In genomic region chr7:30563326-30563942, GRCh38 we compare ENCODE assay signal across 12 cellular contexts. TPM values are rescaled to one million over a fixed set of nuclear protein-coding genes. Genes with fewer than 3 reads are reported as not detected.
DNase-seq lines count a peak whose midpoint lies in the region; ATAC-seq and TF ChIP-seq lines count a peak whose summit lies in the region.
"Had no signal": no experiment of that assay in that cellular context is flagged by ENCODE, and none has a peak within 500 bp of the region (broad histone marks: within the 10 kb centered on the region; RNA-seq: fewer than 3 reads in every experiment).

No MANE protein-coding gene starts in this region.

- H3K27ac ChIP-seq in GM23248: no peak overlapping the region
- no peak overlapping the region for H3K27ac ChIP-seq in PC-9
- peak overlapping the region; percentile 77 for H3K27ac ChIP-seq in mammary epithelial cell (ENCODE audit: insufficient read depth, low read depth, low read length)
- H3K27ac ChIP-seq: BLaER1 treated with 17β-estradiol and CSF1 and Interleukin-3, amounts not matched to agents 10 nM and 100 nM had no signal

- H4K20me1 ChIP-seq in GM23248 (ENCODE audit: insufficient read depth): no peaks in the 10 kb centered on the region
- H4K20me1 ChIP-seq in PC-9 (ENCODE audit: insufficient read depth): no peaks in the 10 kb centered on the region
- H4K20me1 ChIP-seq in mammary epithelial cell (ENCODE audit: insufficient read depth, low read length): no peaks in the 10 kb centered on the region
- H4K20me1 ChIP-seq: BLaER1 treated with 17β-estradiol and CSF1 and Interleukin-3, amounts not matched to agents 10 nM and 100 nM had no signal

- H3K4me3 Mint-ChIP-seq in nephron: no peak overlapping the region
- H3K4me3 Mint-ChIP-seq: activated naive CD4-positive, alpha-beta T cell treated with anti-CD3 and anti-CD28 coated beads for 36 hours; H9; stimulated activated effector memory CD8-positive, alpha-beta T cell treated with anti-CD3 and anti-CD28 coated beads, Interleukin-12 subunit alpha, Interleukin-12 subunit beta, amount 100 ng/mL, for 72 hours had no signal

- POLR2A ChIA-PET in PC-9 (lab: Charles Lee; ENCODE audit: unreplicated experiment): interaction anchor here (0.6 to 0.7 kb wide), 3 partner anchors 186 to 628 kb away, joined by 3 to 4 read pairs (median 3); no protein-coding TSS in a partner anchor

- no peaks in the 10 kb centered on the region for H3K27me3 ChIP-seq in GM23248 (replicated peaks; ENCODE audit: insufficient read depth)
- no peaks in the 10 kb centered on the region for H3K27me3 ChIP-seq in PC-9 (ENCODE audit: insufficient read depth, low read depth)
- H3K27me3 ChIP-seq in mammary epithelial cell (ENCODE audit: insufficient read depth, low read length): no peaks in the 10 kb centered on the region
- H3K27me3 ChIP-seq: BLaER1 treated with 17β-estradiol and CSF1 and Interleukin-3, amounts not matched to agents 10 nM and 100 nM had no signal

- H3K4me1 ChIP-seq in GM23248 (ENCODE audit: insufficient read depth) (no peaks in the 10 kb centered on the region), PC-9 (replicated peaks; ENCODE audit: insufficient read depth) (peaks cover 15% of the 10 kb centered on the region), mammary epithelial cell (ENCODE audit: insufficient read depth, low read length) (peaks cover 26% of the 10 kb centered on the region)

- H3K9ac ChIP-seq in GM23248: no peak overlapping the region
- peak overlapping the region; percentile 61 for H3K9ac ChIP-seq in mammary epithelial cell (ENCODE audit: insufficient read depth, low read length)

- H3K9me2 ChIP-seq in GM23248 (ENCODE audit: insufficient read depth): no peaks in the 10 kb centered on the region
- no peaks in the 10 kb centered on the region for H3K9me2 ChIP-seq in PC-9 (ENCODE audit: insufficient read depth)

- dilution Hi-C loops in mammary epithelial cell (cut with HindIII; ENCODE audit: low sequenced_read_pairs): loop anchor here (5.0 kb wide), 1 partner anchor 66 kb away; no protein-coding TSS in a partner anchor

- DNase-seq in GM23248 (peak; percentile 52), PC-9 (peak; percentile 61 to 72), mammary epithelial cell (peak; percentile 93), posterior cingulate gyrus (no peak), NCI-H128 (lab: John Stamatoyannopoulos, UW; ENCODE audit: unreplicated experiment) (no peak), NOMO-1 (lab: John Stamatoyannopoulos, UW; ENCODE audit: unreplicated experiment in 2 of 2) (no peak)

- H2AFZ ChIP-seq in GM23248: no peak overlapping the region
- H2AFZ ChIP-seq in PC-9: no peak overlapping the region
- peak overlapping the region; percentile 74 for H2AFZ ChIP-seq in mammary epithelial cell (ENCODE audit: low read depth, low read length)

- 87 to 89% methylated on average over 18 of the region's 18 CpGs for WGBS in GM23248 (ENCODE audit: low coverage in 1 of 2, low lambda C conversion rate in 2 of 2, missing lambda C conversion rate in 2 of 2), 2 experiments
- 3% methylated on average over 14 of the region's 18 CpGs for WGBS in mammary epithelial cell (ENCODE audit: low coverage, missing lambda C conversion rate)

- ATAC-seq in GM18870 (IDR thresholded peaks at IDR 0.05; ENCODE audit: unreplicated experiment): no peak

- H3K36me3 ChIP-seq in GM23248 (ENCODE audit: low read depth): no peaks in the 10 kb centered on the region; the same call in 1 of the 2 replicates
- no peaks in the 10 kb centered on the region; the same call in 1 of the 2 replicates for H3K36me3 ChIP-seq in PC-9 (ENCODE audit: low read depth)
- H3K36me3 ChIP-seq in mammary epithelial cell (ENCODE audit: insufficient read depth, low read length): no peaks in the 10 kb centered on the region

- no peak overlapping the region for H3K4me2 ChIP-seq in GM23248 (ENCODE audit: unreplicated experiment)
- H3K4me2 ChIP-seq in PC-9: peak overlapping the region; percentile 10; the same call in 1 of the 2 replicates
- H3K4me2 ChIP-seq in mammary epithelial cell (ENCODE audit: insufficient read depth, low read depth, low read length): peak overlapping the region; percentile 84

- H3F3A ChIP-seq in GM23248 (ENCODE audit: insufficient read depth) (no peaks in the 10 kb centered on the region; the same call in 1 of the 2 replicates), PC-9 (ENCODE audit: insufficient read depth, low read depth) (peaks cover 8% of the 10 kb centered on the region; the same call in 1 of the 2 replicates)

- no peaks in the 10 kb centered on the region for H3K79me2 ChIP-seq in GM23248 (ENCODE audit: insufficient read depth)
- H3K79me2 ChIP-seq in PC-9 (ENCODE audit: low read depth): no peaks in the 10 kb centered on the region
- no peaks in the 10 kb centered on the region for H3K79me2 ChIP-seq in mammary epithelial cell (ENCODE audit: insufficient read depth, low read length)

- intact Hi-C loops in PC-9 (cut with micrococcal nuclease; ENCODE audit: unreplicated experiment) (loop anchor here (2.0 to 10.0 kb wide), 7 partner anchors 59 to 1641 kb away; partner anchors contain the start of genes GGCT, NOD1 and SCRN1), mammary epithelial cell (cut with micrococcal nuclease) (loop anchor here (10.0 kb wide), 1 partner anchor 539 kb away; the partner anchor contains the start of genes FKBP14 and PLEKHA8), posterior cingulate gyrus (cut with DNase I) (loop anchor here (1.0 to 10.0 kb wide), 2 partner anchors 287 to 609 kb away; no protein-coding TSS in a partner anchor)

- peaks cover 11% of the 10 kb centered on the region for H3K36me3 Mint-ChIP-seq in nephron (ENCODE audit: low read depth)

- peak overlapping the region; percentile 40 to 53 (median 49) for H3K27ac Mint-ChIP-seq in nephron
- H3K27ac Mint-ChIP-seq: activated naive CD4-positive, alpha-beta T cell treated with anti-CD3 and anti-CD28 coated beads for 36 hours; H9 had no signal

- CTCF ChIA-PET in PC-9 (lab: Charles Lee): interaction anchor here (0.6 to 3.0 kb wide), 11 partner anchors 12 to 815 kb away, joined by 3 to 20 read pairs (median 3); no protein-coding TSS in a partner anchor
- CTCF ChIA-PET in mammary epithelial cell (lab: Charles Lee; ENCODE audit: low non-redundant PET): interaction anchor here (0.6 to 1.2 kb wide), 2 partner anchors 13 to 43 kb away, joined by 3 read pairs; no protein-coding TSS in a partner anchor

- H3K4me1 Mint-ChIP-seq in nephron: peaks cover 11% of the 10 kb centered on the region
- H3K4me1 Mint-ChIP-seq: stimulated activated effector memory CD8-positive, alpha-beta T cell treated with anti-CD3 and anti-CD28 coated beads, Interleukin-12 subunit alpha, Interleukin-12 subunit beta, amount 100 ng/mL, for 72 hours had no signal

- TF ChIP-seq CTCF in PC-9 (conservative IDR thresholded peaks at IDR 0.05) (no peak), mammary epithelial cell (conservative IDR thresholded peaks at IDR 0.05 in 1 of 2, IDR thresholded peaks at IDR 0.05 in 1 of 2; ENCODE audit: extremely low read depth in 1 of 2, insufficient read depth in 1 of 2, low read depth in 1 of 2, low read length in 2 of 2) (no peak), nephron (IDR thresholded peaks at IDR 0.05; ENCODE audit: unreplicated experiment in 3 of 3) (no peak)

- BruUV-seq in PC-9 (replicated peaks; lab: Mats Ljungman, UMichigan) (no TSS peak), mammary epithelial cell (replicated peaks; lab: Mats Ljungman, UMichigan) (no TSS peak)

- H3K9me3 Mint-ChIP-seq in nephron: no peaks in the 10 kb centered on the region
- H3K9me3 Mint-ChIP-seq: activated naive CD4-positive, alpha-beta T cell treated with anti-CD3 and anti-CD28 coated beads for 36 hours; H9; stimulated activated effector memory CD8-positive, alpha-beta T cell treated with anti-CD3 and anti-CD28 coated beads, Interleukin-12 subunit alpha, Interleukin-12 subunit beta, amount 100 ng/mL, for 72 hours had no signal

- peaks cover 5% of the 10 kb centered on the region for H3K27me3 Mint-ChIP-seq in nephron (ENCODE audit: low read depth)

- H3K9me3 ChIP-seq in GM23248 (ENCODE audit: low read depth) (no peaks in the 10 kb centered on the region), PC-9 (ENCODE audit: insufficient read depth, low read depth) (no peaks in the 10 kb centered on the region), mammary epithelial cell (replicated peaks; ENCODE audit: insufficient read depth, low read length) (no peaks in the 10 kb centered on the region)
- H3K9me3 ChIP-seq: BLaER1 treated with 17β-estradiol and CSF1 and Interleukin-3, amounts not matched to agents 10 nM and 100 nM had no signal

- no peak overlapping the region for H3K4me3 ChIP-seq in GM23248
- no peak overlapping the region for H3K4me3 ChIP-seq in PC-9
- peak overlapping the region in 2 of 3 experiments; percentile 6 to 18 for H3K4me3 ChIP-seq in mammary epithelial cell (replicated peaks in 1 of 3; ENCODE audit: insufficient read depth in 1 of 3, low read depth in 2 of 3, low read length in 3 of 3)
- H3K4me3 ChIP-seq: BLaER1 treated with 17β-estradiol and CSF1 and Interleukin-3, amounts not matched to agents 10 nM and 100 nM had no signal

- in situ Hi-C loops in GM23248 (cut with MboI): loop anchor here (10.0 kb wide), 1 partner anchor 399 kb away; no protein-coding TSS in a partner anchor
- in situ Hi-C loops in mammary epithelial cell (cut with MboI; ENCODE audit: low sequenced_read_pairs in 2 of 2): loop anchor here (5.0 to 10.0 kb wide), 3 partner anchors 51 to 399 kb away; no protein-coding TSS in a partner anchor

RNA-seq across cellular contexts. Expression of gene GARS1, which starts 31.2 kb away (rescaled TPM):
- total RNA-seq in GM23248 (2014; rRNA removed; shearing (Covaris generic)): 232 and 313 TPM in 2 replicates
- polyA plus RNA-seq in GM23248 (2016; fragmentation: Nextera tagmentation; extraction: Ambion mirVana) (471 and 498 TPM in 2 replicates), mammary epithelial cell (609 TPM)
- total RNA-seq in PC-9 (2021) (272 and 274 TPM in 2 replicates), mammary epithelial cell (100 to 1,000 TPM; 419 to 470 TPM)
- 1,008 TPM for polyA minus RNA-seq in mammary epithelial cell

RNA-seq across cellular contexts. Expression of gene GGCT, which starts 58.8 kb away (rescaled TPM):
- 31.3 and 40.0 TPM in 2 replicates for total RNA-seq in GM23248 (2014; rRNA removed; shearing (Covaris generic))
- polyA plus RNA-seq in GM23248 (2016; fragmentation: Nextera tagmentation; extraction: Ambion mirVana) (47.9 and 48.8 TPM in 2 replicates), mammary epithelial cell (39.7 TPM)
- total RNA-seq in PC-9 (2021) (151 and 162 TPM in 2 replicates), mammary epithelial cell (10 to 100 TPM; 25.7 to 60.3 TPM)
- polyA minus RNA-seq in mammary epithelial cell: 11.5 TPM

Comparison
In these comparisons a context has a peak if more than half of its experiments do, and no peak if none do; other contexts are left out.
1. DNase-seq: peak in GM23248 (single experiment), PC-9 (2 of 2) and mammary epithelial cell (single experiment); none in posterior cingulate gyrus (0 of 10), NCI-H128 (single experiment) and NOMO-1 (0 of 2).
2. H3K4me3 ChIP-seq: peak in mammary epithelial cell (2 of 3); none in GM23248 (single experiment) and PC-9 (single experiment).